ENCODE assay signal across 1 cellular context in the genomic region with DNA sequence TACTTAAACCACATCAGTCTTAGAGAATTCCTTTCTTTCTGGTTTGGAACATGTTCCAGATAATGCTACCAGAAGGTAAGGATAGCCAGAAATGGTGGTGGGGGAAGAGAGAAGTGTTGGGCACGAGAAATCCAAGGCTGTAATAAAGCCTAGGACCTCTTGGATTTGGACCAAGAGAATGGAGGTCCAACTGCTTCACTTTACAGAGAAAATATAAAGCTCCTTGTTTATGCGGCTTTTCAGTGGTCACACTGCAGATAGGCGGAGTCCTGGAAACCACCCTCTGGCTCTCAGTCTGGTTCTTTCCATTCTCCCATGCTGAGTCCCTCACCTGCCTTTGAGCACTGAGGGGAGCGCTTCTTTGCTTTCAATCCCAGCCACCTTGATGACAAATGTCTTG.
TF ChIP-seq lines count a peak whose summit lies in the region.

No MANE protein-coding gene starts in this region.

TF ChIP-seq in H1, 55 proteins besides CTCF, POLR2A, EP300 and RAD21:
- TF ChIP-seq, protein P1, sequence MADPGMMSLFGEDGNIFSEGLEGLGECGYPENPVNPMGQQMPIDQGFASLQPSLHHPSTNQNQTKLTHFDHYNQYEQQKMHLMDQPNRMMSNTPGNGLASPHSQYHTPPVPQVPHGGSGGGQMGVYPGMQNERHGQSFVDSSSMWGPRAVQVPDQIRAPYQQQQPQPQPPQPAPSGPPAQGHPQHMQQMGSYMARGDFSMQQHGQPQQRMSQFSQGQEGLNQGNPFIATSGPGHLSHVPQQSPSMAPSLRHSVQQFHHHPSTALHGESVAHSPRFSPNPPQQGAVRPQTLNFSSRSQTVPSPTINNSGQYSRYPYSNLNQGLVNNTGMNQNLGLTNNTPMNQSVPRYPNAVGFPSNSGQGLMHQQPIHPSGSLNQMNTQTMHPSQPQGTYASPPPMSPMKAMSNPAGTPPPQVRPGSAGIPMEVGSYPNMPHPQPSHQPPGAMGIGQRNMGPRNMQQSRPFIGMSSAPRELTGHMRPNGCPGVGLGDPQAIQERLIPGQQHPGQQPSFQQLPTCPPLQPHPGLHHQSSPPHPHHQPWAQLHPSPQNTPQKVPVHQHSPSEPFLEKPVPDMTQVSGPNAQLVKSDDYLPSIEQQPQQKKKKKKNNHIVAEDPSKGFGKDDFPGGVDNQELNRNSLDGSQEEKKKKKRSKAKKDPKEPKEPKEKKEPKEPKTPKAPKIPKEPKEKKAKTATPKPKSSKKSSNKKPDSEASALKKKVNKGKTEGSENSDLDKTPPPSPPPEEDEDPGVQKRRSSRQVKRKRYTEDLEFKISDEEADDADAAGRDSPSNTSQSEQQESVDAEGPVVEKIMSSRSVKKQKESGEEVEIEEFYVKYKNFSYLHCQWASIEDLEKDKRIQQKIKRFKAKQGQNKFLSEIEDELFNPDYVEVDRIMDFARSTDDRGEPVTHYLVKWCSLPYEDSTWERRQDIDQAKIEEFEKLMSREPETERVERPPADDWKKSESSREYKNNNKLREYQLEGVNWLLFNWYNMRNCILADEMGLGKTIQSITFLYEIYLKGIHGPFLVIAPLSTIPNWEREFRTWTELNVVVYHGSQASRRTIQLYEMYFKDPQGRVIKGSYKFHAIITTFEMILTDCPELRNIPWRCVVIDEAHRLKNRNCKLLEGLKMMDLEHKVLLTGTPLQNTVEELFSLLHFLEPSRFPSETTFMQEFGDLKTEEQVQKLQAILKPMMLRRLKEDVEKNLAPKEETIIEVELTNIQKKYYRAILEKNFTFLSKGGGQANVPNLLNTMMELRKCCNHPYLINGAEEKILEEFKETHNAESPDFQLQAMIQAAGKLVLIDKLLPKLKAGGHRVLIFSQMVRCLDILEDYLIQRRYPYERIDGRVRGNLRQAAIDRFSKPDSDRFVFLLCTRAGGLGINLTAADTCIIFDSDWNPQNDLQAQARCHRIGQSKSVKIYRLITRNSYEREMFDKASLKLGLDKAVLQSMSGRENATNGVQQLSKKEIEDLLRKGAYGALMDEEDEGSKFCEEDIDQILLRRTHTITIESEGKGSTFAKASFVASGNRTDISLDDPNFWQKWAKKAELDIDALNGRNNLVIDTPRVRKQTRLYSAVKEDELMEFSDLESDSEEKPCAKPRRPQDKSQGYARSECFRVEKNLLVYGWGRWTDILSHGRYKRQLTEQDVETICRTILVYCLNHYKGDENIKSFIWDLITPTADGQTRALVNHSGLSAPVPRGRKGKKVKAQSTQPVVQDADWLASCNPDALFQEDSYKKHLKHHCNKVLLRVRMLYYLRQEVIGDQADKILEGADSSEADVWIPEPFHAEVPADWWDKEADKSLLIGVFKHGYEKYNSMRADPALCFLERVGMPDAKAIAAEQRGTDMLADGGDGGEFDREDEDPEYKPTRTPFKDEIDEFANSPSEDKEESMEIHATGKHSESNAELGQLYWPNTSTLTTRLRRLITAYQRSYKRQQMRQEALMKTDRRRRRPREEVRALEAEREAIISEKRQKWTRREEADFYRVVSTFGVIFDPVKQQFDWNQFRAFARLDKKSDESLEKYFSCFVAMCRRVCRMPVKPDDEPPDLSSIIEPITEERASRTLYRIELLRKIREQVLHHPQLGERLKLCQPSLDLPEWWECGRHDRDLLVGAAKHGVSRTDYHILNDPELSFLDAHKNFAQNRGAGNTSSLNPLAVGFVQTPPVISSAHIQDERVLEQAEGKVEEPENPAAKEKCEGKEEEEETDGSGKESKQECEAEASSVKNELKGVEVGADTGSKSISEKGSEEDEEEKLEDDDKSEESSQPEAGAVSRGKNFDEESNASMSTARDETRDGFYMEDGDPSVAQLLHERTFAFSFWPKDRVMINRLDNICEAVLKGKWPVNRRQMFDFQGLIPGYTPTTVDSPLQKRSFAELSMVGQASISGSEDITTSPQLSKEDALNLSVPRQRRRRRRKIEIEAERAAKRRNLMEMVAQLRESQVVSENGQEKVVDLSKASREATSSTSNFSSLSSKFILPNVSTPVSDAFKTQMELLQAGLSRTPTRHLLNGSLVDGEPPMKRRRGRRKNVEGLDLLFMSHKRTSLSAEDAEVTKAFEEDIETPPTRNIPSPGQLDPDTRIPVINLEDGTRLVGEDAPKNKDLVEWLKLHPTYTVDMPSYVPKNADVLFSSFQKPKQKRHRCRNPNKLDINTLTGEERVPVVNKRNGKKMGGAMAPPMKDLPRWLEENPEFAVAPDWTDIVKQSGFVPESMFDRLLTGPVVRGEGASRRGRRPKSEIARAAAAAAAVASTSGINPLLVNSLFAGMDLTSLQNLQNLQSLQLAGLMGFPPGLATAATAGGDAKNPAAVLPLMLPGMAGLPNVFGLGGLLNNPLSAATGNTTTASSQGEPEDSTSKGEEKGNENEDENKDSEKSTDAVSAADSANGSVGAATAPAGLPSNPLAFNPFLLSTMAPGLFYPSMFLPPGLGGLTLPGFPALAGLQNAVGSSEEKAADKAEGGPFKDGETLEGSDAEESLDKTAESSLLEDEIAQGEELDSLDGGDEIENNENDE (IDR thresholded peaks at IDR 0.05; ENCODE audit: insufficient replicate concordance, low read length): no peak
- TF ChIP-seq FOSL1 (IDR thresholded peaks at IDR 0.05; ENCODE audit: insufficient read depth, low read depth, low read length) (no peak), GABPA (IDR thresholded peaks at IDR 0.05; ENCODE audit: borderline replicate concordance, insufficient read depth, low read length) (no peak), RXRA (IDR thresholded peaks at IDR 0.05; ENCODE audit: insufficient read depth, low read depth, low read length) (no peak)
